ENCODE assay signal across 9 cellular contexts in genomic region chr12:57458665-57459054, GRCh38. TPM values are rescaled to one million over a fixed set of nuclear protein-coding genes. Genes with fewer than 3 reads are reported as not detected.
DNase-seq lines count a peak whose midpoint lies in the region; ATAC-seq, FAIRE-seq and TF ChIP-seq lines count a peak whose summit lies in the region.
"Had no signal": no experiment of that assay in that cellular context is flagged by ENCODE, and none has a peak within 500 bp of the region (broad histone marks: within the 10 kb centered on the region; RNA-seq: fewer than 3 reads in every experiment).

No MANE protein-coding gene starts in this region.

- H3K36me3 ChIP-seq in IMR-90 (ENCODE audit: control insufficient read depth, insufficient read depth, low read length), result no peaks in the 10 kb centered on the region
- H3K36me3 ChIP-seq in muscle layer of colon (ENCODE audit: insufficient read depth, low read length), result no peaks in the 10 kb centered on the region

- CTCF ChIA-PET in A549 (lab: Yijun Ruan, JAX), result interaction anchor here (0.5 to 11.1 kb wide), 61 partner anchors 6 to 524 kb away, joined by 3 to 316 read pairs (median 4); partner anchors contain the start of genes AGAP2, ARHGAP9, INHBC and INHBE
- CTCF ChIA-PET in IMR-90 (lab: Yijun Ruan, JAX), result interaction anchor here (0.5 to 1.6 kb wide), 15 partner anchors 9 to 470 kb away, joined by 3 to 10 read pairs (median 3); no protein-coding TSS in a partner anchor

- H2BK120ac ChIP-seq in IMR-90 (ENCODE audit: low read depth, low read length), result peak overlapping the region; percentile 88

- BruUV-seq in IMR-90 (replicated peaks; lab: Mats Ljungman, UMichigan), result no TSS peak

- no peak for TF ChIP-seq CTCF in A549 (IDR thresholded peaks at IDR 0.05)
- no peak for TF ChIP-seq CTCF in IMR-90 (conservative IDR thresholded peaks at IDR 0.05; ENCODE audit: low read depth, low read length)
- TF ChIP-seq CTCF in cardiac fibroblast (IDR thresholded peaks at IDR 0.05; ENCODE audit: low read depth, low read length), result no peak

- peak overlapping the region; percentile 95 for H3K4ac ChIP-seq in IMR-90 (ENCODE audit: low read depth, low read length)

- peaks cover 15% of the 10 kb centered on the region for H3K9me1 ChIP-seq in IMR-90 (ENCODE audit: insufficient read depth, low read length)

- no peak for FAIRE-seq in A549 (lab: Jason Lieb, UNC)

- peak overlapping the region; percentile 58 for H2BK5ac ChIP-seq in IMR-90 (ENCODE audit: low read depth, low read length, poor library complexity, severe bottlenecking)

- H3K4me2 ChIP-seq in A549 (peak overlapping the region; percentile 97), IMR-90 (ENCODE audit: low read depth, low read length) (peak overlapping the region; percentile 82)

- TF ChIP-seq RAD21 in A549 (conservative IDR thresholded peaks at IDR 0.05 in 1 of 2, IDR thresholded peaks at IDR 0.05 in 1 of 2) (no peak), IMR-90 (IDR thresholded peaks at IDR 0.05; ENCODE audit: low read length) (no peak)

- no peak for TF ChIP-seq EP300 in A549 (IDR thresholded peaks at IDR 0.05)

- H2AFZ ChIP-seq in IMR-90 (replicated peaks; ENCODE audit: low read length, poor library complexity), result peak overlapping the region; percentile 98

- peak overlapping the region; percentile 93 to 97 for H4K8ac ChIP-seq in IMR-90 (ENCODE audit: low read depth in 2 of 2, low read length in 2 of 2)

- H3K18ac ChIP-seq in IMR-90 (ENCODE audit: low read depth, low read length), result peak overlapping the region; percentile 45

- peak overlapping the region; percentile 77 for H2BK20ac ChIP-seq in IMR-90 (ENCODE audit: low read depth, low read length)

- H2AK5ac ChIP-seq in IMR-90 (ENCODE audit: low read depth, low read length), result peak overlapping the region; percentile 85

- intact Hi-C loops in IMR-90 (cut with micrococcal nuclease), result loop anchor here (1.0 to 5.0 kb wide), 2 partner anchors 25 to 234 kb away; partner anchors contain the start of gene OS9

- TF ChIP-seq POLR2A in A549 (IDR thresholded peaks at IDR 0.05; ENCODE audit: low read length) (no peak), IMR-90 (IDR thresholded peaks at IDR 0.05; ENCODE audit: low read depth, low read length) (no peak)

- peaks cover 0 to 6% of the 10 kb centered on the region in 2 experiments; a peak in 1 of 4 replicates for H3K79me1 ChIP-seq in IMR-90 (ENCODE audit: low read depth in 1 of 2, low read length in 2 of 2)

- ATAC-seq in A549 (no peak), IMR-90 (ENCODE audit: low read depth) (no peak), HG02759 (IDR thresholded peaks at IDR 0.05; ENCODE audit: unreplicated experiment) (no peak), HG02610 (IDR thresholded peaks at IDR 0.05; ENCODE audit: unreplicated experiment) (no peak), HG03139 (IDR thresholded peaks at IDR 0.05; ENCODE audit: unreplicated experiment) (no peak), GM21423 (IDR thresholded peaks at IDR 0.05; ENCODE audit: unreplicated experiment) (no peak)

- 28% methylated on average over 3 of the region's 3 CpGs for WGBS in A549 (ENCODE audit: missing lambda C conversion rate)
- no CpG with 5 or more reads among the region's 3 CpGs for WGBS in IMR-90 (ENCODE audit: extremely low coverage in 2 of 2, insufficient read length in 1 of 2), 2 experiments

- POLR2A ChIA-PET in A549 (lab: Yijun Ruan, JAX) (interaction anchor here (1.0 kb wide), 2 partner anchors 29 to 61 kb away, joined by 3 to 5 read pairs; partner anchors contain the start of gene DDIT3), IMR-90 (lab: Charles Lee; ENCODE audit: unreplicated experiment) (interaction anchor here (0.6 to 0.7 kb wide), 2 partner anchors 12 to 28 kb away, joined by 3 read pairs; no protein-coding TSS in a partner anchor)

- peak overlapping the region; percentile 92 to 99 for H3K27ac ChIP-seq in A549
- H3K27ac ChIP-seq in IMR-90 (ENCODE audit: insufficient read depth, low read length), result peak overlapping the region; percentile 53
- no peak overlapping the region for H3K27ac ChIP-seq in muscle layer of colon (ENCODE audit: low read depth, low read length)

- peaks cover 57% of the 10 kb centered on the region for H3K4me1 ChIP-seq in A549
- H3K4me1 ChIP-seq in IMR-90 (ENCODE audit: control insufficient read depth, insufficient read depth, low read length), result peaks cover 25% of the 10 kb centered on the region
- H3K4me1 ChIP-seq in muscle layer of colon (ENCODE audit: insufficient read depth, low read length), result peaks cover 22% of the 10 kb centered on the region

- H3K4me3 ChIP-seq in A549, result peak overlapping the region; percentile 65
- H3K4me3 ChIP-seq in IMR-90 (ENCODE audit: insufficient read depth, low read depth, low read length), result peak overlapping the region; percentile 58; the same call in 1 of the 2 replicates
- H3K4me3 ChIP-seq in cardiac fibroblast (replicated peaks in 1 of 2; ENCODE audit: low read depth in 2 of 2, low read length in 2 of 2), result peak overlapping the region; percentile 68 to 73
- H3K4me3 ChIP-seq in muscle layer of colon (ENCODE audit: low read depth in 1 of 2, low read length in 2 of 2), result peak overlapping the region in 1 of 2 donors; percentile 96

- peak overlapping the region; percentile 92 for H4K91ac ChIP-seq in IMR-90 (ENCODE audit: insufficient read depth, low read depth, low read length)

- H2AK9ac ChIP-seq in IMR-90 (replicated peaks; ENCODE audit: low read depth, low read length, poor library complexity), result peak overlapping the region; percentile 97

- H3K9ac ChIP-seq in IMR-90 (ENCODE audit: low read depth, low read length) (peak overlapping the region; percentile 56), muscle layer of colon (ENCODE audit: low read length) (peak overlapping the region; percentile 71)

- dilution Hi-C loops in IMR-90 (cut with HindIII; ENCODE audit: low sequenced_read_pairs, unreplicated experiment), result no loop called here

- H3K56ac ChIP-seq in IMR-90 (ENCODE audit: extremely low read depth, insufficient read depth, low read length), result peak overlapping the region; percentile 70

- H3K14ac ChIP-seq in IMR-90 (replicated peaks; ENCODE audit: low read depth, low read length), result peak overlapping the region; percentile 96

- H2BK15ac ChIP-seq in IMR-90 (ENCODE audit: low read depth, low read length), result peak overlapping the region; percentile 97; the same call in 2 of the 3 replicates

- H3K9me3 ChIP-seq in A549 (no peaks in the 10 kb centered on the region), IMR-90 (ENCODE audit: control insufficient read depth, insufficient read depth, low read length) (no peaks in the 10 kb centered on the region), muscle layer of colon (ENCODE audit: low read length) (no peaks in the 10 kb centered on the region)

- H3K23ac ChIP-seq in IMR-90 (ENCODE audit: low read depth, low read length), result peak overlapping the region; percentile 95; the same call in 1 of the 2 replicates

- in situ Hi-C loops in IMR-90 (cut with MboI; ENCODE audit: low sequenced_read_pairs), result no loop called here

- H4K20me1 ChIP-seq in IMR-90 (ENCODE audit: insufficient read depth, low read length), result no peaks in the 10 kb centered on the region

- DNase-seq in A549 (ENCODE audit: low read depth in 1 of 2, low spot score in 1 of 2), result no peak
- no peak for DNase-seq in IMR-90
- no peak for DNase-seq in cardiac fibroblast (ENCODE audit: low read depth in 2 of 2)

- no peaks in the 10 kb centered on the region for H3K27me3 ChIP-seq in IMR-90 (ENCODE audit: control insufficient read depth, insufficient read depth, low read length)
- H3K27me3 ChIP-seq in muscle layer of colon (ENCODE audit: control insufficient read depth in 1 of 2, insufficient read depth in 2 of 2, low read length in 2 of 2), result peaks cover 0 to 15% of the 10 kb centered on the region in 2 donors

- peak overlapping the region; percentile 76 for H4K5ac ChIP-seq in IMR-90 (ENCODE audit: low read depth, low read length)

RNA-seq across cellular contexts. Expression of gene GLI1, which starts 0.9 kb away (rescaled TPM):
- polyA plus RNA-seq in A549 (2011; rRNA removed) (27.3 and 30.0 TPM in 2 replicates), A549 (2017; fragmentation: RNase III; extraction: RNeasy Plus Mini Kit Qiagen cat#74134 plus additional on column Dnase treatment) (13.0 to 13.5 TPM (median 13.1 TPM) in 3 replicates), IMR-90 (2012; rRNA removed) (3.6 and 3.8 TPM in 2 replicates)
- 22.8 and 31.1 TPM in 2 replicates for polyA plus RNA-seq in A549 (2012; cell fraction: cytosol; rRNA removed)
- 95.0 and 106 TPM in 2 replicates for polyA plus RNA-seq in A549 (2012; cell fraction: nucleus; rRNA removed)
- 44.9 and 52.6 TPM in 2 replicates for polyA minus RNA-seq in A549 (2011; rRNA and poly(A)+ RNA removed)
- total RNA-seq in IMR-90 (2012; rRNA removed), result 1.3 and 1.4 TPM in 2 replicates
- polyA plus RNA-seq in IMR-90 (2012; cell fraction: cytosol; rRNA removed), result 0.88 and 2.6 TPM in 2 replicates
- 22.0 and 29.2 TPM in 2 replicates for polyA plus RNA-seq in IMR-90 (2012; cell fraction: nucleus; rRNA removed; ENCODE audit: low replicate concordance)

RNA-seq across cellular contexts. Expression of gene INHBE, which starts 3.6 kb away (rescaled TPM):
- polyA plus RNA-seq in A549 (2011; rRNA removed) (2.4 and 2.9 TPM in 2 replicates), A549 (2017; fragmentation: RNase III; extraction: RNeasy Plus Mini Kit Qiagen cat#74134 plus additional on column Dnase treatment) (0.50 to 0.74 TPM (median 0.67 TPM) in 3 replicates), IMR-90 (2012; rRNA removed) (1.2 and 1.7 TPM in 2 replicates)
- polyA plus RNA-seq in A549 (2012; cell fraction: cytosol; rRNA removed), result 0.67 and 0.74 TPM in 2 replicates
- 1.3 TPM in 2 replicates for polyA plus RNA-seq in A549 (2012; cell fraction: nucleus; rRNA removed)
- polyA minus RNA-seq in A549 (2011; rRNA and poly(A)+ RNA removed), result 3.3 and 5.0 TPM in 2 replicates
- 0.56 and 0.90 TPM in 2 replicates for total RNA-seq in IMR-90 (2012; rRNA removed)
- 1.1 and 3.8 TPM in 2 replicates for polyA plus RNA-seq in IMR-90 (2012; cell fraction: cytosol; rRNA removed)
- 1.0 and 1.4 TPM in 2 replicates for polyA plus RNA-seq in IMR-90 (2012; cell fraction: nucleus; rRNA removed; ENCODE audit: low replicate concordance)

RNA-seq across cellular contexts. Expression of gene ARHGAP9, which starts 21.0 kb away (rescaled TPM):
- polyA plus RNA-seq in A549 (2011; rRNA removed) (0.25 and 0.50 TPM in 2 replicates), A549 (2017; fragmentation: RNase III; extraction: RNeasy Plus Mini Kit Qiagen cat#74134 plus additional on column Dnase treatment) (0.20 to 0.29 TPM in 2 of 3 replicates, not detected in the other), IMR-90 (2012; rRNA removed) (0.65 and 0.79 TPM in 2 replicates)
- polyA plus RNA-seq in A549 (2012; cell fraction: cytosol; rRNA removed), result 0.23 and 0.24 TPM in 2 replicates
- polyA plus RNA-seq in A549 (2012; cell fraction: nucleus; rRNA removed), result 0.62 and 0.77 TPM in 2 replicates
- not detected in 2 replicates for polyA minus RNA-seq in A549 (2011; rRNA and poly(A)+ RNA removed)
- 0.18 and 0.28 TPM in 2 replicates for total RNA-seq in IMR-90 (2012; rRNA removed)
- 0.76 and 0.86 TPM in 2 replicates for polyA plus RNA-seq in IMR-90 (2012; cell fraction: cytosol; rRNA removed)
- 2.3 and 4.4 TPM in 2 replicates for polyA plus RNA-seq in IMR-90 (2012; cell fraction: nucleus; rRNA removed; ENCODE audit: low replicate concordance)

RNA-seq across cellular contexts. Expression of gene INHBC, which starts 24.1 kb away (rescaled TPM):
- polyA plus RNA-seq in A549 (2011; rRNA removed) (0.07 and 0.08 TPM in 2 replicates), A549 (2017; fragmentation: RNase III; extraction: RNeasy Plus Mini Kit Qiagen cat#74134 plus additional on column Dnase treatment) (not detected in 3 replicates), IMR-90 (2012; rRNA removed) (0.06 and 0.09 TPM in 2 replicates)
- 0.03 and 0.08 TPM in 2 replicates for polyA plus RNA-seq in A549 (2012; cell fraction: cytosol; rRNA removed)
- 0.11 and 0.13 TPM in 2 replicates for polyA plus RNA-seq in A549 (2012; cell fraction: nucleus; rRNA removed)
- polyA minus RNA-seq in A549 (2011; rRNA and poly(A)+ RNA removed), result 0.08 TPM in 1 of 2 replicates, not detected in the other
- not detected in 2 replicates for total RNA-seq in IMR-90 (2012; rRNA removed)
- 0.02 and 0.03 TPM in 2 replicates for polyA plus RNA-seq in IMR-90 (2012; cell fraction: cytosol; rRNA removed)
- polyA plus RNA-seq in IMR-90 (2012; cell fraction: nucleus; rRNA removed; ENCODE audit: low replicate concordance), result 0.08 and 0.10 TPM in 2 replicates
- total RNA-seq: LHCN-M2 had no signal

RNA-seq across cellular contexts. Expression of gene R3HDM2, which starts 27.8 kb away (rescaled TPM):
- 28.8 and 30.6 TPM in 2 replicates for polyA plus RNA-seq in A549 (2011; rRNA removed)
- polyA plus RNA-seq in A549 (2012; cell fraction: cytosol; rRNA removed), result 24.1 and 33.5 TPM in 2 replicates
- 44.2 and 64.6 TPM in 2 replicates for polyA plus RNA-seq in A549 (2012; cell fraction: nucleus; rRNA removed)
- 14.0 to 14.7 TPM (median 14.4 TPM) in 3 replicates for polyA plus RNA-seq in A549 (2017; fragmentation: RNase III; extraction: RNeasy Plus Mini Kit Qiagen cat#74134 plus additional on column Dnase treatment)
- 32.8 and 38.9 TPM in 2 replicates for polyA minus RNA-seq in A549 (2011; rRNA and poly(A)+ RNA removed)
- total RNA-seq in IMR-90 (2012; rRNA removed), result 6.1 and 7.5 TPM in 2 replicates
- 28.4 and 30.2 TPM in 2 replicates for polyA plus RNA-seq in IMR-90 (2012; rRNA removed)
- 13.8 and 33.3 TPM in 2 replicates for polyA plus RNA-seq in IMR-90 (2012; cell fraction: cytosol; rRNA removed)
- polyA plus RNA-seq in IMR-90 (2012; cell fraction: nucleus; rRNA removed; ENCODE audit: low replicate concordance), result 50.6 and 88.4 TPM in 2 replicates
